In the genomic region with DNA sequence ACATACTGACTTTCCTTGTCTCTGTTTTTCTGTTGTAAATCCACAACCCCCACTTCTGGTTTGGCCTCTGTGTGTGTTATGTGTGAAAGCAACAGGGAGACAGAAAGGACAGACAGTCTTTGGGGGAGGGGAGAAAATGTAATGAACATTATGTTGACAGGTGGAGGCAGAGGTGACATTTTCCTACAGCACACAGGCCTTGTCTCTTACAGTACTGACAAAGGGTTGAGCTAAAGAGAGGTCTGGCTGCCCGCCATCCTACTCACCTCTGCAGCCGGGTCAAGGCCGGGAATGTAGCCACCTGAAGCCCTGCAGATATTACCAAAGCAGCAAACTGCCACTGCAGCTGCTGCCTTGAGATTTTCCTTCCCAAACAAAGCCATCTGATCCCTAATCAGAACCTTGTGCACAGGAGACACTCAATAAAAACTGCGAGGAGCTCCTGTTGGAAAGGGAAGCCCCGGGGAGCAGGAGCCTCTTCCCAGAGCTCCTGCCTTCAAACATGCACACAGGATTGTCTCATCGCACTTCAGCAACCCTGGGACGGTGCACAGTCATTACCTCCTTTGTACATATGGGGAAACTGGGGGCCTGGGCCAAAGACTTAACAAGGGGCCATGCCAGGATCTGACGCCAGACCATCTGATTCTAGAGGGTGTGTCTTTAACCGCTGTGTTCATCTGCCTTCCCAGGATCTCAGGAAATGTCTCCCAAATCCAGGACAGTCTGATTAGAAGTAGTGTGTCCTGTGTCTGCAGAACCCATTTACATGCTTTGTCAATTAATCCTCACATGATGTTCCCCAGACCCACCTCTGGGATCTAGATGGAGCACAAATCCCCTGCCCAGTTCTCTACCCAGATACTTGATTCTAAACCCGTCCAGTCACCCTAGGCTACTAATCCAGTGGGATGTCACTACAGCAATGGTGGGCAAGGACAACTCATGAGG, we compare ENCODE assay signal across 1 cellular context.
TF ChIP-seq lines count a peak whose summit lies in the region.

No MANE protein-coding gene starts in this region.

TF ChIP-seq in A549, 52 proteins besides CTCF, POLR2A, EP300 and RAD21:
- TF ChIP-seq CHD4 (IDR thresholded peaks at IDR 0.05; ENCODE audit: borderline replicate concordance) (no peak), NPAS2 (CRISPR knock-in tag; IDR thresholded peaks at IDR 0.05; ENCODE audit: borderline replicate concordance) (no peak), KDM5A (IDR thresholded peaks at IDR 0.05) (no peak), ZSCAN20 (CRISPR knock-in tag; IDR thresholded peaks at IDR 0.05) (no peak), MAZ (IDR thresholded peaks at IDR 0.05; ENCODE audit: borderline replicate concordance, low read depth, low read length) (no peak), ESRRA (IDR thresholded peaks at IDR 0.05; ENCODE audit: borderline replicate concordance, low read length) (no peak), HOXB5 (CRISPR knock-in tag; IDR thresholded peaks at IDR 0.05) (no peak), NR3C1 (IDR thresholded peaks at IDR 0.05) (no peak), FOSB (CRISPR knock-in tag; IDR thresholded peaks at IDR 0.05) (no peak), GATA3 (IDR thresholded peaks at IDR 0.05; ENCODE audit: borderline replicate concordance) (no peak), FOSL2 (IDR thresholded peaks at IDR 0.05) (no peak), FOSL2 (CRISPR knock-in tag; IDR thresholded peaks at IDR 0.05) (no peak), ZFP36 (IDR thresholded peaks at IDR 0.05; ENCODE audit: borderline replicate concordance, partially characterized antibody) (no peak), CBX8 (IDR thresholded peaks at IDR 0.05) (no peak)
- TF ChIP-seq, protein P1, sequence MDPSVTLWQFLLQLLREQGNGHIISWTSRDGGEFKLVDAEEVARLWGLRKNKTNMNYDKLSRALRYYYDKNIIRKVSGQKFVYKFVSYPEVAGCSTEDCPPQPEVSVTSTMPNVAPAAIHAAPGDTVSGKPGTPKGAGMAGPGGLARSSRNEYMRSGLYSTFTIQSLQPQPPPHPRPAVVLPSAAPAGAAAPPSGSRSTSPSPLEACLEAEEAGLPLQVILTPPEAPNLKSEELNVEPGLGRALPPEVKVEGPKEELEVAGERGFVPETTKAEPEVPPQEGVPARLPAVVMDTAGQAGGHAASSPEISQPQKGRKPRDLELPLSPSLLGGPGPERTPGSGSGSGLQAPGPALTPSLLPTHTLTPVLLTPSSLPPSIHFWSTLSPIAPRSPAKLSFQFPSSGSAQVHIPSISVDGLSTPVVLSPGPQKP (IDR thresholded peaks at IDR 0.05; ENCODE audit: low read depth, low read length): no peak
- TF ChIP-seq, protein P2, sequence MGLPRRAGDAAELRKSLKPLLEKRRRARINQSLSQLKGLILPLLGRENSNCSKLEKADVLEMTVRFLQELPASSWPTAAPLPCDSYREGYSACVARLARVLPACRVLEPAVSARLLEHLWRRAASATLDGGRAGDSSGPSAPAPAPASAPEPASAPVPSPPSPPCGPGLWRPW (IDR thresholded peaks at IDR 0.05): no peak
- TF ChIP-seq, protein P3, sequence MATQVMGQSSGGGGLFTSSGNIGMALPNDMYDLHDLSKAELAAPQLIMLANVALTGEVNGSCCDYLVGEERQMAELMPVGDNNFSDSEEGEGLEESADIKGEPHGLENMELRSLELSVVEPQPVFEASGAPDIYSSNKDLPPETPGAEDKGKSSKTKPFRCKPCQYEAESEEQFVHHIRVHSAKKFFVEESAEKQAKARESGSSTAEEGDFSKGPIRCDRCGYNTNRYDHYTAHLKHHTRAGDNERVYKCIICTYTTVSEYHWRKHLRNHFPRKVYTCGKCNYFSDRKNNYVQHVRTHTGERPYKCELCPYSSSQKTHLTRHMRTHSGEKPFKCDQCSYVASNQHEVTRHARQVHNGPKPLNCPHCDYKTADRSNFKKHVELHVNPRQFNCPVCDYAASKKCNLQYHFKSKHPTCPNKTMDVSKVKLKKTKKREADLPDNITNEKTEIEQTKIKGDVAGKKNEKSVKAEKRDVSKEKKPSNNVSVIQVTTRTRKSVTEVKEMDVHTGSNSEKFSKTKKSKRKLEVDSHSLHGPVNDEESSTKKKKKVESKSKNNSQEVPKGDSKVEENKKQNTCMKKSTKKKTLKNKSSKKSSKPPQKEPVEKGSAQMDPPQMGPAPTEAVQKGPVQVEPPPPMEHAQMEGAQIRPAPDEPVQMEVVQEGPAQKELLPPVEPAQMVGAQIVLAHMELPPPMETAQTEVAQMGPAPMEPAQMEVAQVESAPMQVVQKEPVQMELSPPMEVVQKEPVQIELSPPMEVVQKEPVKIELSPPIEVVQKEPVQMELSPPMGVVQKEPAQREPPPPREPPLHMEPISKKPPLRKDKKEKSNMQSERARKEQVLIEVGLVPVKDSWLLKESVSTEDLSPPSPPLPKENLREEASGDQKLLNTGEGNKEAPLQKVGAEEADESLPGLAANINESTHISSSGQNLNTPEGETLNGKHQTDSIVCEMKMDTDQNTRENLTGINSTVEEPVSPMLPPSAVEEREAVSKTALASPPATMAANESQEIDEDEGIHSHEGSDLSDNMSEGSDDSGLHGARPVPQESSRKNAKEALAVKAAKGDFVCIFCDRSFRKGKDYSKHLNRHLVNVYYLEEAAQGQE (IDR thresholded peaks at IDR 0.05): no peak
- TF ChIP-seq, protein P4, sequence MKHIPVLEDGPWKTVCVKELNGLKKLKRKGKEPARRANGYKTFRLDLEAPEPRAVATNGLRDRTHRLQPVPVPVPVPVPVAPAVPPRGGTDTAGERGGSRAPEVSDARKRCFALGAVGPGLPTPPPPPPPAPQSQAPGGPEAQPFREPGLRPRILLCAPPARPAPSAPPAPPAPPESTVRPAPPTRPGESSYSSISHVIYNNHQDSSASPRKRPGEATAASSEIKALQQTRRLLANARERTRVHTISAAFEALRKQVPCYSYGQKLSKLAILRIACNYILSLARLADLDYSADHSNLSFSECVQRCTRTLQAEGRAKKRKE (CRISPR knock-in tag; IDR thresholded peaks at IDR 0.05; ENCODE audit: low read depth): no peak
